ENCODE assay signal across 10 cellular contexts in genomic region chr12:12705833-12706520, GRCh38. TPM values are rescaled to one million over a fixed set of nuclear protein-coding genes. Genes with fewer than 3 reads are reported as not detected.
DNase-seq lines count a peak whose midpoint lies in the region; ATAC-seq and TF ChIP-seq lines count a peak whose summit lies in the region.
"Had no signal": no experiment of that assay in that cellular context is flagged by ENCODE, and none has a peak within 500 bp of the region (broad histone marks: within the 10 kb centered on the region; RNA-seq: fewer than 3 reads in every experiment).

No MANE protein-coding gene starts in this region.

- CTCF ChIA-PET in HEK293 (lab: Yijun Ruan, JAX): interaction anchor here (0.5 to 1.6 kb wide), 8 partner anchors 10 to 368 kb away, joined by 3 to 17 read pairs (median 4); no protein-coding TSS in a partner anchor

- intact Hi-C loops in spleen (cut with DNase I; ENCODE audit: low total_unique reads): no loop called here

- H3K9me3 ChIP-seq in HEK293 (ENCODE audit: control insufficient read depth, insufficient read depth, low read depth, low read length): no peaks in the 10 kb centered on the region
- no peaks in the 10 kb centered on the region for H3K9me3 ChIP-seq in spleen

- 12 to 33% (median 20%) methylated on average over 1 of the region's 1 CpG for WGBS in spleen, 5 donors

- no peaks in the 10 kb centered on the region for H3K27me3 ChIP-seq in spleen (replicated peaks in 1 of 7)

- H3K27ac ChIP-seq in HEK293 (ENCODE audit: extremely low read depth, low read depth, low read length): no peak overlapping the region
- no peak overlapping the region for H3K27ac ChIP-seq in spleen

- no peak overlapping the region for H3K4me3 Mint-ChIP-seq in chondrocyte (ENCODE audit: unreplicated experiment)
- H3K4me3 Mint-ChIP-seq: H9 had no signal

- no peak for TF ChIP-seq POLR2A in spleen (IDR thresholded peaks at IDR 0.05)

- H3K4me3 ChIP-seq in HEK293 (ENCODE audit: low read depth, low read length): no peak overlapping the region
- no peak overlapping the region for H3K4me3 ChIP-seq in spleen

- H3K4me1 Mint-ChIP-seq in chondrocyte (ENCODE audit: low read depth): peaks cover 11% of the 10 kb centered on the region

- POLR2A ChIA-PET in HEK293 (lab: Yijun Ruan, JAX): no interaction called here

- no peaks in the 10 kb centered on the region for H3K27me3 Mint-ChIP-seq in chondrocyte (ENCODE audit: low read depth)

- peaks cover 8% of the 10 kb centered on the region for H3K4me1 ChIP-seq in HEK293 (ENCODE audit: control insufficient read depth, insufficient read depth, low read length)
- H3K4me1 ChIP-seq in spleen: peaks cover 0 to 36% (median 14%) of the 10 kb centered on the region in 6 donors

- no peak overlapping the region for H3K27ac Mint-ChIP-seq in chondrocyte (ENCODE audit: unreplicated experiment)
- H3K27ac Mint-ChIP-seq: H9 had no signal

- TF ChIP-seq CTCF in HEK293 (tag by site-specific recombination; IDR thresholded peaks at IDR 0.05) (no peak), spleen (IDR thresholded peaks at IDR 0.05 in 8 of 11, conservative IDR thresholded peaks at IDR 0.05 in 3 of 11) (no peak), chondrocyte (IDR thresholded peaks at IDR 0.05) (no peak)

- DNase-seq in T-helper 9 cell: peak; percentile 63
- peak; percentile 76 for DNase-seq in activated gamma-delta T cell treated with Interleukin-2 at 50 U/mL for 16 hours
- DNase-seq in spleen: peak; percentile 88
- no peak for DNase-seq in chondrocyte (ENCODE audit: low spot score)
- no peak for DNase-seq in NCI-H1694 treated with DMSO at 0.1 percent for 48 hours (lab: John Stamatoyannopoulos, UW)
- DNase-seq: H9, NCI-H2029 had no signal

- H3K36me3 Mint-ChIP-seq in chondrocyte (ENCODE audit: low read depth): no peaks in the 10 kb centered on the region

- no peaks in the 10 kb centered on the region for H3K9me3 Mint-ChIP-seq in chondrocyte (ENCODE audit: low read depth)
- H3K9me3 Mint-ChIP-seq: H9 had no signal

- ATAC-seq in GM18511 (IDR thresholded peaks at IDR 0.05; ENCODE audit: unreplicated experiment) (no peak), GM18870 (IDR thresholded peaks at IDR 0.05; ENCODE audit: unreplicated experiment) (no peak)

- H3K36me3 ChIP-seq in HEK293 (ENCODE audit: control insufficient read depth in 2 of 2, insufficient read depth in 1 of 2, low read length in 2 of 2) (no peaks in the 10 kb centered on the region), spleen (no peaks in the 10 kb centered on the region)

TF ChIP-seq in HEK293, 187 proteins besides CTCF, POLR2A, EP300 and RAD21:
- no peak for TF ChIP-seq ZNF248 (tag by site-specific recombination; IDR thresholded peaks at IDR 0.05)
- TF ChIP-seq PRDM1 (tag by site-specific recombination; IDR thresholded peaks at IDR 0.05): peak; percentile 53; the same call in 1 of the 2 replicates
- TF ChIP-seq HOXD13 (CRISPR knock-in tag; IDR thresholded peaks at IDR 0.05; ENCODE audit: borderline replicate concordance): no peak
- TF ChIP-seq ZBTB6 (tag by site-specific recombination; IDR thresholded peaks at IDR 0.05): no peak
- TF ChIP-seq ZBTB21 (tag by site-specific recombination; IDR thresholded peaks at IDR 0.05): no peak
- TF ChIP-seq TRIM28 (IDR thresholded peaks at IDR 0.05; ENCODE audit: borderline replicate concordance, low read length): no peak

RNA-seq across cellular contexts. Expression of gene GPR19, which starts 10.0 kb away (rescaled TPM):
- 1 to 10 TPM in 5 of 7 donors, under 1 TPM in 1, not detected in 1; 0.80 to 5.5 (median 1.9) TPM for total RNA-seq in spleen
- polyA plus RNA-seq in spleen: under 1 TPM; 0.35 to 0.74 (median 0.61) TPM
- 0.60 TPM in 1 of 3 replicates, not detected in the others for total RNA-seq in chondrocyte

RNA-seq across cellular contexts. Expression of gene CDKN1B, which starts 11.2 kb away (rescaled TPM):
- 10 to 100 TPM; 72.3 to 95.2 (median 79.3) TPM for total RNA-seq in spleen
- polyA plus RNA-seq in spleen: 10 to 100 TPM; 34.9 to 49.3 (median 46.4) TPM
- 32.1 to 37.9 TPM (median 35.9 TPM) in 3 replicates for total RNA-seq in chondrocyte

Comparison
In these comparisons a context has a peak if more than half of its experiments do, and no peak if none do; other contexts are left out.
1. DNase-seq: peak in T-helper 9 cell (single experiment), activated gamma-delta T cell treated with Interleukin-2 at 50 U/mL for 16 hours (single experiment) and spleen (single experiment); none in chondrocyte (single experiment) and NCI-H1694 treated with DMSO at 0.1 percent for 48 hours (single experiment).